In genomic region chr2:169806586-169806985, GRCh38 we compare ENCODE assay signal across 18 cellular contexts.
"Had no signal": no experiment of that assay in that cellular context is flagged by ENCODE, and none has a peak within 500 bp of the region (broad histone marks: within the 10 kb centered on the region; RNA-seq: fewer than 3 reads in every experiment).

No MANE protein-coding gene starts in this region.

- ATAC-seq: effector memory CD8-positive, alpha-beta T cell; gastrocnemius medialis; heart left ventricle had no signal

- H3K9me3 ChIP-seq: gastrocnemius medialis, heart left ventricle, right atrium auricular region, spleen, tibial nerve, uterus had no signal

- H3K27me3 Mint-ChIP-seq: activated naive CD4-positive, alpha-beta T cell treated with anti-CD3 and anti-CD28 coated beads, Interleukin-2, amount 10 ng/mL, durations not matched to agents 7 days and 5 days; brain; central memory CD8-positive, alpha-beta T cell; dendritic cell treated with granulocyte-macrophage colony-stimulating factor and Interleukin-4, amounts not matched to agents 40 ng/mL and 50 ng/mL, for 4 days; effector memory CD8-positive, alpha-beta T cell had no signal

- DNase-seq: activated CD4-positive, alpha-beta T cell treated with anti-CD3 and anti-CD28 coated beads for 48 hours; activated CD8-positive, alpha-beta memory T cell treated with anti-CD3 and anti-CD28 coated beads for 24 hours; activated naive CD4-positive, alpha-beta T cell treated with anti-CD3 and anti-CD28 coated beads, Interleukin-2, amount 10 ng/mL, durations not matched to agents 7 days and 5 days; effector memory CD8-positive, alpha-beta T cell; gastrocnemius medialis; heart left ventricle; immature natural killer cell; mesendoderm; nucleus accumbens; spleen; T-helper 2 cell; uterus had no signal

- H3K4me3 Mint-ChIP-seq: activated naive CD4-positive, alpha-beta T cell treated with anti-CD3 and anti-CD28 coated beads, Interleukin-2, amount 10 ng/mL, durations not matched to agents 7 days and 5 days; brain; central memory CD8-positive, alpha-beta T cell; dendritic cell treated with granulocyte-macrophage colony-stimulating factor and Interleukin-4, amounts not matched to agents 40 ng/mL and 50 ng/mL, for 4 days; effector memory CD8-positive, alpha-beta T cell; immature natural killer cell; nephron had no signal

- H3K36me3 ChIP-seq: uterus had no signal

- H3K4me3 ChIP-seq: gastrocnemius medialis, heart left ventricle, right atrium auricular region, spleen, tibial nerve, uterus had no signal

- H3K27ac ChIP-seq: gastrocnemius medialis, heart left ventricle, right atrium auricular region, spleen, tibial nerve, uterus had no signal

- H3K9me3 Mint-ChIP-seq: activated naive CD4-positive, alpha-beta T cell treated with anti-CD3 and anti-CD28 coated beads, Interleukin-2, amount 10 ng/mL, durations not matched to agents 7 days and 5 days; brain; central memory CD8-positive, alpha-beta T cell; dendritic cell treated with granulocyte-macrophage colony-stimulating factor and Interleukin-4, amounts not matched to agents 40 ng/mL and 50 ng/mL, for 4 days; effector memory CD8-positive, alpha-beta T cell; immature natural killer cell; nephron had no signal

- H3K4me1 ChIP-seq: gastrocnemius medialis, uterus had no signal

- H3K27ac Mint-ChIP-seq: activated naive CD4-positive, alpha-beta T cell treated with anti-CD3 and anti-CD28 coated beads, Interleukin-2, amount 10 ng/mL, durations not matched to agents 7 days and 5 days; brain; dendritic cell treated with granulocyte-macrophage colony-stimulating factor and Interleukin-4, amounts not matched to agents 40 ng/mL and 50 ng/mL, for 4 days; immature natural killer cell; nephron had no signal

- H3K27me3 ChIP-seq: gastrocnemius medialis, heart left ventricle, right atrium auricular region, spleen, tibial nerve, uterus had no signal
